ENCODE assay signal across 20 cellular contexts in the genomic region with DNA sequence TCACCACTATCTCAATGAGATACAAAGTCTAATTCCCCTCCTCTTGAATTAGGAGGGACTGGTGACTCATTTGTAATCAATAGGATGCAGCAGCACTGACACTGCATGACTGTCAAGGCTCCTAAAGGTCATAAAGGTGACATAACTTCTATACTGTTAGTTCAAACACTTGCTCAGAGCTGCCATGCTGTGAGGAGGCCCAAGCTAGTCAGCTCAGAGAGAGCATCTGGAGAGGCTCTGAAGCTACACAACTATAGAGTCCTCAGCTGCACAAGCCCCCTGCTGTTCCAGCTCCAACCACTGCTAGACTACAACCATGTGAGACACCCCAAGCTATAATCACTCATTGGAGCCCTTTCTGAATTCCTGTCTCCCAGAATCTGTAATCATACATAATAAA. TPM values are rescaled to one million over a fixed set of nuclear protein-coding genes. Genes with fewer than 3 reads are reported as not detected.
DNase-seq lines count a peak whose midpoint lies in the region; ATAC-seq and TF ChIP-seq lines count a peak whose summit lies in the region.
"Had no signal": no experiment of that assay in that cellular context is flagged by ENCODE, and none has a peak within 500 bp of the region (broad histone marks: within the 10 kb centered on the region; RNA-seq: fewer than 3 reads in every experiment).

No MANE protein-coding gene starts in this region.

- peaks cover 2% of the 10 kb centered on the region for H3K9me3 Mint-ChIP-seq in activated CD4-positive, alpha-beta memory T cell treated with anti-CD3 and anti-CD28 coated beads for 36 hours
- H3K9me3 Mint-ChIP-seq: activated CD4-positive, alpha-beta T cell treated with anti-CD3 and anti-CD28 coated beads, Interleukin-2, amount 10 ng/mL, durations not matched to agents 7 days and 5 days; activated T-cell treated with anti-CD3 and anti-CD28 coated beads, Interleukin-2, amount 50 U/mL, for 24 hours; HFFc6 had no signal

- H3K27ac Mint-ChIP-seq in activated CD4-positive, alpha-beta memory T cell treated with anti-CD3 and anti-CD28 coated beads for 36 hours = no peak overlapping the region
- H3K27ac Mint-ChIP-seq: activated CD4-positive, alpha-beta T cell treated with anti-CD3 and anti-CD28 coated beads, Interleukin-2, amount 10 ng/mL, durations not matched to agents 7 days and 5 days; activated T-cell treated with anti-CD3 and anti-CD28 coated beads, Interleukin-2, amount 50 U/mL, for 24 hours; HFFc6 had no signal

- DNase-seq in NCI-H1694 treated with DMSO at 0.1 percent for 48 hours (lab: John Stamatoyannopoulos, UW) (peak; percentile 27), NCI-H1694 (lab: John Stamatoyannopoulos, UW) (no peak), foreskin keratinocyte (no peak), DMS53 (lab: John Stamatoyannopoulos, UW) (no peak), head of caudate nucleus (no peak)
- DNase-seq in activated CD4-positive, alpha-beta memory T cell treated with anti-CD3 and anti-CD28 coated beads for 36 hours = no peak
- DNase-seq: activated CD4-positive, alpha-beta T cell treated with anti-CD3 and anti-CD28 coated beads, Interleukin-2, amount 10 ng/mL, durations not matched to agents 7 days and 5 days; activated T-cell treated with anti-CD3 and anti-CD28 coated beads, Interleukin-2, amount 50 U/mL, for 24 hours; central memory CD4-positive, alpha-beta T cell; DMS79; HFFc6; stimulated activated CD4-positive, alpha-beta T cell treated with anti-CD3 and anti-CD28 coated beads, Interleukin-4, amount 100 ng/mL, for 1 hour; stimulated activated CD8-positive, alpha-beta memory T cell treated with anti-CD3 and anti-CD28 coated beads, Interleukin-4, amount 100 ng/mL, for 48 hours; T-helper 9 cell; thyroid gland had no signal

- H3K4me1 Mint-ChIP-seq in activated CD4-positive, alpha-beta memory T cell treated with anti-CD3 and anti-CD28 coated beads for 36 hours (ENCODE audit: low read depth) = no peaks in the 10 kb centered on the region
- H3K4me1 Mint-ChIP-seq: activated CD4-positive, alpha-beta T cell treated with anti-CD3 and anti-CD28 coated beads, Interleukin-2, amount 10 ng/mL, durations not matched to agents 7 days and 5 days had no signal

- intact Hi-C loops in head of caudate nucleus (cut with DNase I) = no loop called here
- intact Hi-C loops in activated CD4-positive, alpha-beta memory T cell treated with anti-CD3 and anti-CD28 coated beads for 36 hours (cut with micrococcal nuclease) = no loop called here

- H3K36me3 Mint-ChIP-seq in activated CD4-positive, alpha-beta memory T cell treated with anti-CD3 and anti-CD28 coated beads for 36 hours = no peaks in the 10 kb centered on the region

- peaks cover 33% of the 10 kb centered on the region for H3K27me3 ChIP-seq in foreskin keratinocyte
- H3K27me3 ChIP-seq: thyroid gland had no signal

- CTCF ChIA-PET in activated CD4-positive, alpha-beta memory T cell treated with anti-CD3 and anti-CD28 coated beads for 36 hours (lab: Charles Lee) = interaction anchor here (0.7 to 0.9 kb wide), 2 partner anchors 9 to 71 kb away, joined by 4 read pairs; no protein-coding TSS in a partner anchor

- H3K27me3 Mint-ChIP-seq in activated CD4-positive, alpha-beta memory T cell treated with anti-CD3 and anti-CD28 coated beads for 36 hours = peaks cover 24% of the 10 kb centered on the region

- POLR2A ChIA-PET in activated CD4-positive, alpha-beta memory T cell treated with anti-CD3 and anti-CD28 coated beads for 36 hours (lab: Charles Lee) = no interaction called here

- H3K4me3 Mint-ChIP-seq in activated CD4-positive, alpha-beta memory T cell treated with anti-CD3 and anti-CD28 coated beads for 36 hours = no peak overlapping the region
- H3K4me3 Mint-ChIP-seq: activated CD4-positive, alpha-beta T cell treated with anti-CD3 and anti-CD28 coated beads, Interleukin-2, amount 10 ng/mL, durations not matched to agents 7 days and 5 days; activated T-cell treated with anti-CD3 and anti-CD28 coated beads, Interleukin-2, amount 50 U/mL, for 24 hours; HFFc6 had no signal

- ATAC-seq in GM21526 (IDR thresholded peaks at IDR 0.05; ENCODE audit: low FRiP score, unreplicated experiment) (peak; percentile 66), HG03520 (IDR thresholded peaks at IDR 0.05; ENCODE audit: unreplicated experiment) (peak; percentile 68), foreskin keratinocyte (peak; percentile 56)

- H3K4me1 ChIP-seq in foreskin keratinocyte = no peaks in the 10 kb centered on the region
- H3K4me1 ChIP-seq: SJSA1, thyroid gland had no signal

- no peak overlapping the region for H3K27ac ChIP-seq in foreskin keratinocyte
- H3K27ac ChIP-seq: C4-2B, SJSA1, thyroid gland had no signal

- TF ChIP-seq CTCF in foreskin keratinocyte (conservative IDR thresholded peaks at IDR 0.05) = no peak

RNA-seq across cellular contexts. Expression of gene HEY2, which starts 17.0 kb away (rescaled TPM):
- not detected in 2 replicates for total RNA-seq in foreskin keratinocyte
- polyA plus RNA-seq in foreskin keratinocyte = not detected in 2 replicates
- not detected for total RNA-seq in activated CD4-positive, alpha-beta memory T cell treated with anti-CD3 and anti-CD28 coated beads for 36 hours
- total RNA-seq: A172; activated CD4-positive, alpha-beta T cell treated with anti-CD3 and anti-CD28 coated beads, Interleukin-2, amount 10 ng/mL, durations not matched to agents 7 days and 5 days; HFFc6 had no signal

RNA-seq across cellular contexts. Expression of gene NCOA7, which starts 58.4 kb away (rescaled TPM):
- total RNA-seq in foreskin keratinocyte = 13.0 and 14.7 TPM in 2 replicates
- polyA plus RNA-seq in foreskin keratinocyte = 3.6 and 4.9 TPM in 2 replicates
- 10 to 100 TPM; 42.3 to 43.4 TPM for total RNA-seq in activated CD4-positive, alpha-beta memory T cell treated with anti-CD3 and anti-CD28 coated beads for 36 hours
